ENCODE assay signal across 8 cellular contexts in the genomic region with DNA sequence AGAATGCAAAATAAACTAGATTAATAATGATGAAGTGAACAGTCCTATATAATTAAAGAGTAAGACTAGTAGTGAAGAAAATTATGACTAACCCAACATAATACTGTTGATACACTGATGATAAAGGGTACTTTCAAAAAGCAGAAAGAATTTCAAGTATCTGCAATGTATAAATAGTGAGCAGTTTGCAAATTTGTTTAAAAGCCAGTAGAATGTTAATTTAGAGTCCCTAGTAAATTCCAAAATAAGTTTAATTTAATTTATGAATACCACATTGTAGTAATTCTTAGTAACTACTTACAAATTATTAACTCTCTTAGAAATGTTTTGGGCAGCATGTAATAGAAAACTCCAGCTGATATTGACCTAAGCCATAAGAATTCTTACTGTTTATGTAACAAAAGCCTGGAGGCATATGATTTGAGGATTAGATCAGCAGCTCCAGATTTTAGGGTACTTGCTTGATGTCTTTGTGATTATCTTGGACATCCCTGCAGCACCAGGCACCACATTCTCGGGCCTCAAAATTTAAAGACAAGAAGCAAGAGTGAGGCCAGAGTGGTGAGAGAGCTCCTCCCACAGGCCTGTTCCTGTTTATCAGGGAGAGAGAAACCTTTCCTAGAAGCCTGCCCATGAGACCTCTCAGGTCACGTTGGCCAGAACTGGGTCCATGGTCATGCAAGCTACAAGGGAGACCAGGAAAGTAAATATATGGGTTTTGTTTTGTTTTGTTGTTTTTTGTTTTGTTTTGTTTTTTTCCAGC.
DNase-seq lines count a peak whose midpoint lies in the region; ATAC-seq and TF ChIP-seq lines count a peak whose summit lies in the region.

No MANE protein-coding gene starts in this region.

- TF ChIP-seq CTCF in mammary epithelial cell (conservative IDR thresholded peaks at IDR 0.05 in 1 of 2, IDR thresholded peaks at IDR 0.05 in 1 of 2; ENCODE audit: extremely low read depth in 1 of 2, insufficient read depth in 1 of 2, low read depth in 1 of 2, low read length in 2 of 2) (peak; percentile 34 to 73), neural cell (IDR thresholded peaks at IDR 0.05; ENCODE audit: poor library complexity, severe bottlenecking) (peak; percentile 52)

- BruUV-seq in mammary epithelial cell (replicated peaks; lab: Mats Ljungman, UMichigan) = no TSS peak

- no peak overlapping the region for H2AFZ ChIP-seq in mammary epithelial cell (ENCODE audit: low read depth, low read length)
- no peak overlapping the region for H2AFZ ChIP-seq in neural cell (ENCODE audit: low read depth, low read length)

- H3F3A ChIP-seq in neural cell (ENCODE audit: insufficient read depth, low read length, poor library complexity, severe bottlenecking) = no peaks in the 10 kb centered on the region

- DNase-seq in D341Med (ENCODE audit: low spot score) (peak; percentile 64), NCI-H526 treated with DMSO at 0.1 percent for 48 hours (lab: John Stamatoyannopoulos, UW) (peak; percentile 59), mammary epithelial cell (peak; percentile 14), posterior vena cava (ENCODE audit: low spot score) (no peak), inferior parietal cortex (ENCODE audit: extremely low spot score) (no peak)

- no peaks in the 10 kb centered on the region for H3K4me1 ChIP-seq in mammary epithelial cell (ENCODE audit: insufficient read depth, low read length)

- no peaks in the 10 kb centered on the region for H3K36me3 ChIP-seq in mammary epithelial cell (ENCODE audit: insufficient read depth, low read length)
- H3K36me3 ChIP-seq in neural cell (ENCODE audit: insufficient read depth, low read length) = no peaks in the 10 kb centered on the region

- H3K4me2 ChIP-seq in mammary epithelial cell (ENCODE audit: insufficient read depth, low read depth, low read length) (no peak overlapping the region), neural cell (ENCODE audit: low read length) (no peak overlapping the region)

- no peaks in the 10 kb centered on the region for H4K20me1 ChIP-seq in mammary epithelial cell (ENCODE audit: insufficient read depth, low read length)
- H4K20me1 ChIP-seq in neural cell (ENCODE audit: insufficient read depth) = no peaks in the 10 kb centered on the region

- intact Hi-C loops in mammary epithelial cell (cut with micrococcal nuclease) (loop anchor here (1.0 to 2.0 kb wide), 5 partner anchors 165 to 649 kb away; no protein-coding TSS in a partner anchor), posterior vena cava (cut with DNase I) (no loop called here)

- peak; percentile 51 for ATAC-seq in GM19324 (IDR thresholded peaks at IDR 0.05; ENCODE audit: low FRiP score, unreplicated experiment)
- peak; percentile 54 for ATAC-seq in HG03439 (IDR thresholded peaks at IDR 0.05; ENCODE audit: unreplicated experiment)

- TF ChIP-seq EP300 in neural cell (conservative IDR thresholded peaks at IDR 0.05; ENCODE audit: poor library complexity, severe bottlenecking) = no peak

- H3K27me3 ChIP-seq in mammary epithelial cell (ENCODE audit: insufficient read depth, low read length) = peaks cover 2% of the 10 kb centered on the region
- H3K27me3 ChIP-seq in neural cell (ENCODE audit: insufficient read depth, low read depth, low read length) = no peaks in the 10 kb centered on the region

- H3K9ac ChIP-seq in mammary epithelial cell (ENCODE audit: insufficient read depth, low read length) = no peak overlapping the region
- H3K9ac ChIP-seq in neural cell (ENCODE audit: low read length) = no peak overlapping the region

- CTCF ChIA-PET in mammary epithelial cell (lab: Charles Lee; ENCODE audit: low non-redundant PET) = interaction anchor here (0.5 kb wide), 1 partner anchor 649 kb away, joined by 5 read pairs; no protein-coding TSS in a partner anchor

- H3K9me3 ChIP-seq in mammary epithelial cell (replicated peaks; ENCODE audit: insufficient read depth, low read length) = no peaks in the 10 kb centered on the region
- H3K9me3 ChIP-seq in neural cell (ENCODE audit: low read length) = no peaks in the 10 kb centered on the region

- H3K4me3 ChIP-seq in mammary epithelial cell (replicated peaks in 1 of 3; ENCODE audit: insufficient read depth in 1 of 3, low read depth in 2 of 3, low read length in 3 of 3) (no peak overlapping the region), neural cell (ENCODE audit: low read length) (no peak overlapping the region)

- in situ Hi-C loops in mammary epithelial cell (cut with MboI; ENCODE audit: low sequenced_read_pairs in 2 of 2) = loop anchor here (25.0 kb wide), 1 partner anchor 942 kb away; no protein-coding TSS in a partner anchor

- H3K27ac ChIP-seq in mammary epithelial cell (ENCODE audit: insufficient read depth, low read depth, low read length) (no peak overlapping the region), neural cell (ENCODE audit: low read length) (no peak overlapping the region)

- dilution Hi-C loops in mammary epithelial cell (cut with HindIII; ENCODE audit: low sequenced_read_pairs) = no loop called here

- no peaks in the 10 kb centered on the region for H3K79me2 ChIP-seq in mammary epithelial cell (ENCODE audit: insufficient read depth, low read length)
- H3K79me2 ChIP-seq in neural cell (replicated peaks; ENCODE audit: insufficient read depth, low read length) = no peaks in the 10 kb centered on the region

- TF ChIP-seq RAD21 in neural cell (conservative IDR thresholded peaks at IDR 0.05) = peak; percentile 59

- H3K9me2 ChIP-seq in neural cell (ENCODE audit: insufficient read depth, low read length) = no peaks in the 10 kb centered on the region

- 44% methylated on average over 2 of the region's 2 CpGs for WGBS in mammary epithelial cell (ENCODE audit: low coverage, missing lambda C conversion rate)

TF ChIP-seq in neural cell, 6 proteins besides CTCF, POLR2A, EP300 and RAD21:
- TF ChIP-seq SMC3 (conservative IDR thresholded peaks at IDR 0.05; ENCODE audit: poor library complexity) (peak; percentile 26), EZH2 (IDR thresholded peaks at IDR 0.05; ENCODE audit: borderline replicate concordance, insufficient read depth, low read length, poor library complexity, severe bottlenecking) (no peak)

Comparison
In these comparisons a context has a peak if more than half of its experiments do, and no peak if none do; other contexts are left out.
1. DNase-seq: peak in D341Med (single experiment), NCI-H526 treated with DMSO at 0.1 percent for 48 hours (single experiment) and mammary epithelial cell (single experiment); none in posterior vena cava (single experiment) and inferior parietal cortex (single experiment).